In genomic region chr16:72551649-72552048, GRCh38 we compare ENCODE assay signal across 3 cellular contexts.
TF ChIP-seq lines count a peak whose summit lies in the region.

No MANE protein-coding gene starts in this region.

TF ChIP-seq in HEK293, 187 proteins besides CTCF, POLR2A, EP300 and RAD21:
- TF ChIP-seq, protein P1, sequence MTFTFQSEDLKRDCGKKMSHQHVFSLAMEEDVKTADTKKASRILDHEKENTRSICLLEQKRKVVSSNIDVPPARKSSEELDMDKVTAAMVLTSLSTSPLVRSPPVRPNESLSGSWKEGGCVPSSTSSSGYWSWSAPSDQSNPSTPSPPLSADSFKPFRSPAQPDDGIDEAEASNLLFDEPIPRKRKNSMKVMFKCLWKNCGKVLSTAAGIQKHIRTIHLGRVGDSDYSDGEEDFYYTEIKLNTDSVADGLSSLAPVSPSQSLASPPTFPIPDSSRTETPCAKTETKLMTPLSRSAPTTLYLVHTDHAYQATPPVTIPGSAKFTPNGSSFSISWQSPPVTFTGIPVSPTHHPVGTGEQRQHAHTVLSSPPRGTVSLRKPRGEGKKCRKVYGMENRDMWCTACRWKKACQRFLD (tag by site-specific recombination; IDR thresholded peaks at IDR 0.05) = no peak
- TF ChIP-seq, protein P2, sequence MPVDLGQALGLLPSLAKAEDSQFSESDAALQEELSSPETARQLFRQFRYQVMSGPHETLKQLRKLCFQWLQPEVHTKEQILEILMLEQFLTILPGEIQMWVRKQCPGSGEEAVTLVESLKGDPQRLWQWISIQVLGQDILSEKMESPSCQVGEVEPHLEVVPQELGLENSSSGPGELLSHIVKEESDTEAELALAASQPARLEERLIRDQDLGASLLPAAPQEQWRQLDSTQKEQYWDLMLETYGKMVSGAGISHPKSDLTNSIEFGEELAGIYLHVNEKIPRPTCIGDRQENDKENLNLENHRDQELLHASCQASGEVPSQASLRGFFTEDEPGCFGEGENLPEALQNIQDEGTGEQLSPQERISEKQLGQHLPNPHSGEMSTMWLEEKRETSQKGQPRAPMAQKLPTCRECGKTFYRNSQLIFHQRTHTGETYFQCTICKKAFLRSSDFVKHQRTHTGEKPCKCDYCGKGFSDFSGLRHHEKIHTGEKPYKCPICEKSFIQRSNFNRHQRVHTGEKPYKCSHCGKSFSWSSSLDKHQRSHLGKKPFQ (tag by site-specific recombination; IDR thresholded peaks at IDR 0.05) = no peak
- no peak for TF ChIP-seq ZNF549 (tag by site-specific recombination; IDR thresholded peaks at IDR 0.05)
- no peak for TF ChIP-seq ZBTB11 (tag by site-specific recombination; conservative IDR thresholded peaks at IDR 0.05; ENCODE audit: low read depth)
- peak; percentile 95 for TF ChIP-seq ZNF510 (tag by site-specific recombination; IDR thresholded peaks at IDR 0.05; ENCODE audit: insufficient replicate concordance)
- TF ChIP-seq ZIC2 (tag by site-specific recombination; IDR thresholded peaks at IDR 0.05) = no peak
- TF ChIP-seq ZNF585B (tag by site-specific recombination; IDR thresholded peaks at IDR 0.05) = no peak
- TF ChIP-seq REPIN1 (tag by site-specific recombination; IDR thresholded peaks at IDR 0.05; ENCODE audit: low read depth) = no peak

TF ChIP-seq in HEK293T, 16 proteins besides CTCF, POLR2A, EP300 and RAD21 (continued from another document):
- peak; percentile 31; the same call in 1 of the 2 replicates for TF ChIP-seq PKNOX1 (IDR thresholded peaks at IDR 0.05)

TF ChIP-seq in K562, 482 proteins besides CTCF, POLR2A, EP300 and RAD21:
- TF ChIP-seq PBX2 (CRISPR knock-in tag; IDR thresholded peaks at IDR 0.05; ENCODE audit: low read depth) (no peak), PBX2 (tag; conservative IDR thresholded peaks at IDR 0.05; ENCODE audit: low read depth) (peak; percentile 38), MCM5 (IDR thresholded peaks at IDR 0.05; ENCODE audit: low read depth) (no peak), PKNOX1 (IDR thresholded peaks at IDR 0.05) (0 out of 2 replicates have a peak, but pooled peaks have one; percentile 15)
